Comparison of ENCODE assay signal across 10 cellular contexts in the genomic region with DNA sequence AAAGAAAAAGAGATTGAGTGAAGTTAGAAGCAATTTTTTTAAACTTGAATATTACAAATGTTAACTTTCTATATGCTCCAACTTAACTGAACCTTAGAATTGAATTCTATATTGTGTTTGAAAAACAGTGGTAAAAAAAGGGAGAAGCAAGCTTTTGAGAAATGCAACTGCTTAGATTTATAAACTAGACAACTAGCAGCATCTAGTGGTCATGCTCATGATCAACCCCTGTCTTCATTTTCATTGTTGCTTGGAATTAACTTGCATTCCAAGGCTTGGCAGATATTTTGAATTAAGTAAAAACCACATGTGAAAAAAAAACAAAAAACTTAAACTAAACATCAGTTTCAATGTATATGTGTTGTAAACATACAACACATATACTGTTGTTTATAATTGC.
DNase-seq lines count a peak whose midpoint lies in the region; ATAC-seq and TF ChIP-seq lines count a peak whose summit lies in the region.
"Had no signal": no experiment of that assay in that cellular context is flagged by ENCODE, and none has a peak within 500 bp of the region (broad histone marks: within the 10 kb centered on the region; RNA-seq: fewer than 3 reads in every experiment).

No MANE protein-coding gene starts in this region.

- no peaks in the 10 kb centered on the region for H3K36me3 ChIP-seq in BJ (ENCODE audit: control insufficient read depth, insufficient read depth, low read length)
- H3K36me3 ChIP-seq: tibial nerve had no signal

- no peak overlapping the region for H3K4me3 ChIP-seq in BJ (ENCODE audit: low read depth, low read length)
- H3K4me3 ChIP-seq: tibial nerve had no signal

- intact Hi-C loops in activated naive CD4-positive, alpha-beta T cell treated with anti-CD3 and anti-CD28 coated beads for 36 hours (cut with micrococcal nuclease): loop anchor here (5.0 kb wide), 1 partner anchor 223 kb away; no protein-coding TSS in a partner anchor

- DNase-seq in BJ (ENCODE audit: low read depth) (no peak), HT-29 (ENCODE audit: low spot score) (peak; percentile 37), amniotic epithelial cell (ENCODE audit: low read depth) (peak; percentile 28), kidney tubule cell (ENCODE audit: low spot score) (peak; percentile 21), NCI-H1092 treated with DMSO at 0.1 percent for 48 hours (lab: John Stamatoyannopoulos, UW) (no peak)
- no peak for DNase-seq in activated naive CD4-positive, alpha-beta T cell treated with anti-CD3 and anti-CD28 coated beads for 36 hours
- no peak for DNase-seq in stimulated activated CD4-positive, alpha-beta T cell treated with anti-CD3 and anti-CD28 coated beads, Interleukin-4, amount 100 ng/mL, for 1 hour

- no peak for ATAC-seq in HG03565 (IDR thresholded peaks at IDR 0.05; ENCODE audit: unreplicated experiment)

- TF ChIP-seq CTCF in BJ (IDR thresholded peaks at IDR 0.05; ENCODE audit: insufficient read depth, low read depth, low read length): peak; percentile 62

- peaks cover 1% of the 10 kb centered on the region; the same call in 1 of the 2 replicates for H3K27me3 ChIP-seq in BJ (ENCODE audit: control insufficient read depth, insufficient read depth, low read length)
- H3K27me3 ChIP-seq: tibial nerve had no signal

- CTCF ChIA-PET in BJ (lab: Yijun Ruan, JAX): no interaction called here
- CTCF ChIA-PET in activated naive CD4-positive, alpha-beta T cell treated with anti-CD3 and anti-CD28 coated beads for 36 hours (lab: Charles Lee): interaction anchor here (0.6 kb wide), 1 partner anchor 361 kb away, joined by 3 read pairs; no protein-coding TSS in a partner anchor

- H3K4me3 Mint-ChIP-seq in activated naive CD4-positive, alpha-beta T cell treated with anti-CD3 and anti-CD28 coated beads for 36 hours: no peak overlapping the region
- H3K4me3 Mint-ChIP-seq: activated naive CD4-positive, alpha-beta T cell treated with anti-CD3 and anti-CD28 coated beads, Interleukin-2, amount 50 U/mL, for 24 hours had no signal

- no peaks in the 10 kb centered on the region for H3K27me3 Mint-ChIP-seq in activated naive CD4-positive, alpha-beta T cell treated with anti-CD3 and anti-CD28 coated beads for 36 hours (ENCODE audit: low read depth)
- H3K27me3 Mint-ChIP-seq: activated naive CD4-positive, alpha-beta T cell treated with anti-CD3 and anti-CD28 coated beads, Interleukin-2, amount 50 U/mL, for 24 hours had no signal

- no peaks in the 10 kb centered on the region for H3K4me1 Mint-ChIP-seq in activated naive CD4-positive, alpha-beta T cell treated with anti-CD3 and anti-CD28 coated beads for 36 hours (ENCODE audit: low read depth)
- H3K4me1 Mint-ChIP-seq: activated naive CD4-positive, alpha-beta T cell treated with anti-CD3 and anti-CD28 coated beads, Interleukin-2, amount 50 U/mL, for 24 hours had no signal

- H3K36me3 Mint-ChIP-seq in activated naive CD4-positive, alpha-beta T cell treated with anti-CD3 and anti-CD28 coated beads for 36 hours (ENCODE audit: low read depth): peaks cover 33% of the 10 kb centered on the region

- peaks cover 17% of the 10 kb centered on the region for H3K9me3 Mint-ChIP-seq in activated naive CD4-positive, alpha-beta T cell treated with anti-CD3 and anti-CD28 coated beads for 36 hours

- H3K27ac Mint-ChIP-seq in activated naive CD4-positive, alpha-beta T cell treated with anti-CD3 and anti-CD28 coated beads for 36 hours: no peak overlapping the region
- H3K27ac Mint-ChIP-seq: activated naive CD4-positive, alpha-beta T cell treated with anti-CD3 and anti-CD28 coated beads, Interleukin-2, amount 50 U/mL, for 24 hours had no signal

- POLR2A ChIA-PET in BJ (lab: Charles Lee): no interaction called here

Comparison
In these comparisons a context has a peak if more than half of its experiments do, and no peak if none do; other contexts are left out.
1. DNase-seq: peak in HT-29 (single experiment), amniotic epithelial cell (single experiment) and kidney tubule cell (single experiment); none in BJ (single experiment), activated naive CD4-positive, alpha-beta T cell treated with anti-CD3 and anti-CD28 coated beads for 36 hours (single experiment), stimulated activated CD4-positive, alpha-beta T cell treated with anti-CD3 and anti-CD28 coated beads, Interleukin-4, amount 100 ng/mL, for 1 hour (single experiment) and NCI-H1092 treated with DMSO at 0.1 percent for 48 hours (single experiment).